20 cellular contexts compared by ENCODE assay signal in the genomic region with DNA sequence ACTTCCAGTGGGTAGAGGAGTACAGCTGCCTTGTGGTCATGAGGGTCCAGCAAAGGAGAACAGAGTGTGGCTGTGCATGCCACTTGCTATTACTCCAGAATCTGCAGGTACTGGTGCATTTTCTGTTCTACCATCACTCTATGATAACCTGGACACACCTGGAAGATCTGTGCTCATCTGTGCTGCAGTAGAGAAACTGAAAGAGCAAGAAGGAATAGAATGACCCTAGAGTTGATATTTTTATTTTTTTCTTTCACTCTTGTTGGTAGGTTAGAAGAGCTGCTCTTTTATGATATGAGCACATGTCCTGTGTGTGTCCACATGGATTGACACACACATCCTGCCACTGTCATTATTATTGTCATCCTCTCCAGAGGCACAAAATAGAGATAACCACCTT.
"Had no signal": no experiment of that assay in that cellular context is flagged by ENCODE, and none has a peak within 500 bp of the region (broad histone marks: within the 10 kb centered on the region; RNA-seq: fewer than 3 reads in every experiment).

No MANE protein-coding gene starts in this region.

- H3K4me1 ChIP-seq: esophagus muscularis mucosa, gastrocnemius medialis, left lung, lower lobe of right lung had no signal

- H3K27ac ChIP-seq: coronary artery, dorsolateral prefrontal cortex, esophagus muscularis mucosa, gastrocnemius medialis, heart right ventricle, left lung, lower lobe of right lung had no signal

- H3K36me3 ChIP-seq: gastrocnemius medialis, left lung, lower lobe of right lung had no signal

- H3K27me3 ChIP-seq: dorsolateral prefrontal cortex, esophagus muscularis mucosa, gastrocnemius medialis, heart right ventricle, left lung had no signal

- H3K4me3 ChIP-seq: coronary artery, dorsolateral prefrontal cortex, esophagus muscularis mucosa, gastrocnemius medialis, heart right ventricle, left lung, lower lobe of right lung, mucosa of descending colon had no signal

- DNase-seq: dermis blood vessel endothelial cell; dorsolateral prefrontal cortex; effector CD4-positive, alpha-beta T cell; effector memory CD4-positive, alpha-beta T cell; foreskin melanocyte; gastrocnemius medialis; glutamatergic neuron; head of caudate nucleus; heart right ventricle; hippocampal formation; left cardiac atrium; left lung; left ventricle myocardium superior; lower lobe of right lung; mesenchymal stem cell; mucosa of descending colon; naive B cell; naive thymus-derived CD8-positive, alpha-beta T cell had no signal

- ATAC-seq: gastrocnemius medialis; heart right ventricle; left cardiac atrium; left lung; left ventricle myocardium superior; lower lobe of right lung; mucosa of descending colon; naive thymus-derived CD8-positive, alpha-beta T cell had no signal

- H3K9me3 ChIP-seq: esophagus muscularis mucosa, gastrocnemius medialis, heart right ventricle, left lung, lower lobe of right lung, mucosa of descending colon had no signal
